Comparison of ENCODE assay signal across 18 cellular contexts in genomic region chr2:220147590-220147989, GRCh38.
"Had no signal": no experiment of that assay in that cellular context is flagged by ENCODE, and none has a peak within 500 bp of the region (broad histone marks: within the 10 kb centered on the region; RNA-seq: fewer than 3 reads in every experiment).

No MANE protein-coding gene starts in this region.

- H3K27me3 Mint-ChIP-seq: natural killer cell treated with Interleukin-12 subunit alpha and Interleukin-12 subunit beta and Interleukin-15 and Interleukin-18, amount 100 ng/mL, for 72 hours had no signal

- H3K4me1 ChIP-seq: ascending aorta, left lung, stomach, testis had no signal

- H3K36me3 Mint-ChIP-seq: natural killer cell treated with Interleukin-12 subunit alpha and Interleukin-12 subunit beta and Interleukin-15 and Interleukin-18, amount 100 ng/mL, for 72 hours had no signal

- H3K4me3 Mint-ChIP-seq: activated naive CD4-positive, alpha-beta T cell treated with anti-CD3 and anti-CD28 coated beads for 36 hours; activated naive CD8-positive, alpha-beta T cell treated with anti-CD3 and anti-CD28 coated beads, Interleukin-2, amount 50 U/mL, for 24 hours; natural killer cell treated with Interleukin-12 subunit alpha and Interleukin-12 subunit beta and Interleukin-15 and Interleukin-18, amount 100 ng/mL, for 72 hours had no signal

- H3K4me3 ChIP-seq: ascending aorta, cardiac muscle cell, dorsolateral prefrontal cortex, left lung, stomach, testis had no signal

- H3K9me3 ChIP-seq: ascending aorta, stomach, testis had no signal

- ATAC-seq: activated naive CD8-positive, alpha-beta T cell treated with anti-CD3 and anti-CD28 coated beads, Interleukin-2, amount 50 U/mL, for 24 hours; left lung; natural killer cell treated with Interleukin-12 subunit alpha and Interleukin-12 subunit beta and Interleukin-15 and Interleukin-18, amount 100 ng/mL, for 72 hours had no signal

- H3K27ac Mint-ChIP-seq: activated naive CD4-positive, alpha-beta T cell treated with anti-CD3 and anti-CD28 coated beads for 36 hours; activated naive CD8-positive, alpha-beta T cell treated with anti-CD3 and anti-CD28 coated beads, Interleukin-2, amount 50 U/mL, for 24 hours; activated T-helper 2 cell treated with anti-CD3 and anti-CD28 coated beads, Interferon-gamma antibody, Interleukin-2, Interleukin-4, amounts not matched to agents 10 μg/mL and 5 μg/mL and 100 μg/mL, durations not matched to agents 14 hours and 24 hours and 36 hours; natural killer cell treated with Interleukin-12 subunit alpha and Interleukin-12 subunit beta and Interleukin-15 and Interleukin-18, amount 100 ng/mL, for 72 hours had no signal

- H3K36me3 ChIP-seq: ascending aorta, cardiac muscle cell, left lung, stomach had no signal

- H3K9me3 Mint-ChIP-seq: activated naive CD4-positive, alpha-beta T cell treated with anti-CD3 and anti-CD28 coated beads for 36 hours had no signal

- DNase-seq: activated CD4-positive, alpha-beta T cell treated with anti-CD3 and anti-CD28 coated beads for 1 hour; activated CD4-positive, alpha-beta T cell treated with anti-CD3 and anti-CD28 coated beads, Interleukin-2, amount 50 U/mL, for 4 hours; activated naive CD4-positive, alpha-beta T cell treated with anti-CD3 and anti-CD28 coated beads for 36 hours; activated naive CD8-positive, alpha-beta T cell treated with anti-CD3 and anti-CD28 coated beads, Interleukin-2, amount 50 U/mL, for 24 hours; dorsolateral prefrontal cortex; erythroblast; islet precursor cell; left lung; posterior cingulate gyrus; retina; stomach; T-helper 1 cell; T1000; testis had no signal

- H3K27me3 ChIP-seq: ascending aorta, cardiac muscle cell, dorsolateral prefrontal cortex, left lung, stomach, testis had no signal

- H3K27ac ChIP-seq: ascending aorta, cardiac muscle cell, dorsolateral prefrontal cortex, left lung, stomach, testis had no signal

- H3K4me1 Mint-ChIP-seq: activated naive CD8-positive, alpha-beta T cell treated with anti-CD3 and anti-CD28 coated beads, Interleukin-2, amount 50 U/mL, for 24 hours had no signal
